Comparison of ENCODE assay signal across 20 cellular contexts in the genomic region with DNA sequence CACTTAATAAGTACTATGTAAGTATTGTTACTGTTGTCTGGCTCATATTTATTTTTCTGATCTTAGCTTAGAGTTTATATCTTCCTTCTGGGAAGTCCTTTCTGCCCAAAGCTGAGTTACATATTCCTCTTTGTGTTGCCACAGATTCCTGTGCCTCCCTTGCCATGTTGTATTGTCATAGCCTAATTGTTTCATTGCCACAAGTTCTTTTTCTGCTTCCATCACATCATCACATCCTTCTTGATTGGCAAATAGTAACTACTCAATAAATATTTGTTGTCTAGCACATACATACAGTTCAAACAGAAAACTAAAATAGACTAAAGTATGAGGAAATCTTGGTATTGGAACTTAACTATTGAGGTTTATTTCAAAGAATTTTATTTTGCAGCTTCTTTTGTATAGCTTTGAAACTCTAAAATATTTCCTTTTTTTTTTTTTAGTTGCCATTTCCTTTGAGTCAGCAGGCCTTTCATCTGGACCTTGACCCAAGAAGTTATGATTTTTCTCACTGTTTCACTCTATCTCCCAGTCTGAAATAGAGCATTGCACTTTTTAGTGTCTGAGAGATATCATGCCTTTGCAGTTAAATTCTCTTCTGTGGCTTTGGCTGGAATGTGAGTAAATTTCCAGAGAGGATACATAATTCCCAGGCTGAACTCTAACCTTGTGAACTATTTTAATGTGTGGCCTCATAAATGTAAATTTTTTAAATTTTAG.
DNase-seq lines count a peak whose midpoint lies in the region; FAIRE-seq and TF ChIP-seq lines count a peak whose summit lies in the region.
"Had no signal": no experiment of that assay in that cellular context is flagged by ENCODE, and none has a peak within 500 bp of the region (broad histone marks: within the 10 kb centered on the region; RNA-seq: fewer than 3 reads in every experiment).

No MANE protein-coding gene starts in this region.

- H3K27me3 ChIP-seq in brain microvascular endothelial cell (replicated peaks): no peaks in the 10 kb centered on the region
- H3K27me3 ChIP-seq: right atrium auricular region, uterus had no signal

- TF ChIP-seq CTCF in D721Med (IDR thresholded peaks at IDR 0.05; ENCODE audit: insufficient read depth, missing control alignments) (no peak), nephron (IDR thresholded peaks at IDR 0.05; ENCODE audit: unreplicated experiment in 3 of 3) (no peak), brain microvascular endothelial cell (IDR thresholded peaks at IDR 0.05; ENCODE audit: low read depth, low read length, missing control alignments) (no peak)

- H3K27ac ChIP-seq in brain microvascular endothelial cell: no peak overlapping the region
- H3K27ac ChIP-seq: right atrium auricular region, uterus had no signal

- H3K9me3 Mint-ChIP-seq in nephron: no peaks in the 10 kb centered on the region
- H3K9me3 Mint-ChIP-seq: CD4-positive, alpha-beta memory T cell; naive B cell had no signal

- no peaks in the 10 kb centered on the region for H3K27me3 Mint-ChIP-seq in nephron (ENCODE audit: low read depth)
- H3K27me3 Mint-ChIP-seq: CD4-positive, alpha-beta memory T cell; naive B cell had no signal

- H3K4me3 Mint-ChIP-seq in nephron: no peak overlapping the region

- H3K36me3 Mint-ChIP-seq in nephron (ENCODE audit: low read depth): peaks cover 10% of the 10 kb centered on the region

- in situ Hi-C loops in brain microvascular endothelial cell (cut with HindIII; ENCODE audit: low pct_ligation_motif_present, low sequenced_read_pairs): no loop called here

- FAIRE-seq in D721Med (lab: Jason Lieb, UNC) (peak; percentile 11), endometrium (lab: Jason Lieb, UNC) (peak; percentile 23)
- FAIRE-seq: frontal cortex, H54 had no signal

- peaks cover 39% of the 10 kb centered on the region for H3K4me1 Mint-ChIP-seq in nephron

- no peak overlapping the region for H3K4me3 ChIP-seq in brain microvascular endothelial cell (ENCODE audit: low read depth, low read length)
- H3K4me3 ChIP-seq: right atrium auricular region, uterus had no signal

- H3K27ac Mint-ChIP-seq in nephron: peak overlapping the region; percentile 25 to 56 (median 41)

- no peaks in the 10 kb centered on the region for H3K36me3 ChIP-seq in brain microvascular endothelial cell (replicated peaks)
- H3K36me3 ChIP-seq: right atrium auricular region, uterus had no signal

- no peak for DNase-seq in D721Med (ENCODE audit: insufficient read length, low spot score)
- peak; percentile 34 for DNase-seq in LoVo (ENCODE audit: low spot score)
- DNase-seq in NCI-H1105 (lab: John Stamatoyannopoulos, UW): no peak
- DNase-seq in brain microvascular endothelial cell: no peak
- DNase-seq in activated CD4-positive, alpha-beta T cell treated with anti-CD3 and anti-CD28 coated beads, Interleukin-2, amount 50 U/mL, for 48 hours: no peak
- no peak for DNase-seq in D341Med (ENCODE audit: low spot score)
- DNase-seq: CD4-positive, alpha-beta memory T cell; GF-D8; Kasumi-1; naive B cell; NCI-H1930; NCI-H526; stimulated activated CD4-positive, alpha-beta T cell treated with anti-CD3 and anti-CD28 coated beads, Interleukin-4, amount 100 ng/mL, for 1 hour; T-helper 1 cell; uterus had no signal
